In genomic region chr16:53081686-53082407, GRCh38 we compare ENCODE assay signal across 26 cellular contexts. TPM values are rescaled to one million over a fixed set of nuclear protein-coding genes. Genes with fewer than 3 reads are reported as not detected.
DNase-seq lines count a peak whose midpoint lies in the region; ATAC-seq, FAIRE-seq and TF ChIP-seq lines count a peak whose summit lies in the region.
"Had no signal": no experiment of that assay in that cellular context is flagged by ENCODE, and none has a peak within 500 bp of the region (broad histone marks: within the 10 kb centered on the region; RNA-seq: fewer than 3 reads in every experiment).

No MANE protein-coding gene starts in this region.

- H3K36me3 ChIP-seq in H1 (ENCODE audit: control insufficient read depth in 2 of 4, insufficient read depth in 4 of 4, low read length in 3 of 4) (no peaks in the 10 kb centered on the region; a peak in 1 of 8 replicates), trophoblast cell (ENCODE audit: control insufficient read depth in 1 of 2, insufficient read depth in 2 of 2, low read length in 2 of 2) (no peaks in the 10 kb centered on the region), upper lobe of left lung (no peaks in the 10 kb centered on the region)
- H3K36me3 ChIP-seq: cardiac muscle cell had no signal

- FAIRE-seq in H1 (lab: Jason Lieb, UNC) = no peak
- FAIRE-seq: endometrium, G401.6, GM18507, small intestine had no signal

- H3K9ac ChIP-seq in H1 (replicated peaks in 1 of 4; ENCODE audit: extremely low read depth in 1 of 4, low read depth in 3 of 4, low read length in 3 of 4) = no peak overlapping the region
- H3K9ac ChIP-seq in trophoblast cell (ENCODE audit: low read length) = no peak overlapping the region

- 97% methylated on average over 3 of the region's 3 CpGs for WGBS in right cardiac atrium
- 90% methylated on average over 3 of the region's 3 CpGs; no CpG with 5 or more reads in 1 of the 2 experiments for WGBS in H1 (ENCODE audit: extremely low coverage in 1 of 2, insufficient coverage in 1 of 2, insufficient read length in 1 of 2, insufficient replicate concordance in 2 of 2, low coverage in 1 of 2, low lambda C conversion rate in 2 of 2, missing lambda C conversion rate in 1 of 2), 2 experiments
- no CpG with 5 or more reads among the region's 3 CpGs for WGBS in trophoblast cell (ENCODE audit: extremely low coverage, insufficient coverage, insufficient read length)
- WGBS in upper lobe of left lung, 2 donors = 95 to 96% methylated on average over 3 of the region's 3 CpGs

- H3K79me1 ChIP-seq in H1 (ENCODE audit: low read depth, low read length) (peaks cover 5% of the 10 kb centered on the region; the same call in 1 of the 2 replicates), trophoblast cell (ENCODE audit: low read length) (peaks cover 16% of the 10 kb centered on the region)

- 0 out of 2 replicates have a peak overlapping the region, but pooled peaks have one; percentile 25 for H2BK15ac ChIP-seq in H1 (ENCODE audit: low read length)

- H3K4me1 ChIP-seq in right cardiac atrium (ENCODE audit: control insufficient read depth, insufficient read depth, low read length) = peaks cover 16% of the 10 kb centered on the region
- peaks cover 9 to 31% (median 24%) of the 10 kb centered on the region in 4 experiments; a peak in 5 of 7 replicates for H3K4me1 ChIP-seq in H1 (replicated peaks in 1 of 4; ENCODE audit: control insufficient read depth in 3 of 4, insufficient read depth in 4 of 4, low read length in 3 of 4)
- peaks cover 26 to 41% of the 10 kb centered on the region in 2 experiments for H3K4me1 ChIP-seq in trophoblast cell (ENCODE audit: control insufficient read depth in 1 of 2, insufficient read depth in 2 of 2, low read length in 2 of 2)
- peaks cover 40 to 67% (median 63%) of the 10 kb centered on the region in 4 donors for H3K4me1 ChIP-seq in upper lobe of left lung

- H2BK120ac ChIP-seq in H1 (replicated peaks; ENCODE audit: low read depth, low read length) (no peak overlapping the region), trophoblast cell (ENCODE audit: insufficient read depth, low read length, poor library complexity) (peak overlapping the region; percentile 29)

- H3K4ac ChIP-seq in H1 (replicated peaks; ENCODE audit: insufficient read length, low read depth, low read length) (no peak overlapping the region), trophoblast cell (ENCODE audit: low read depth, low read length) (no peak overlapping the region)

- H4K12ac ChIP-seq in trophoblast cell (ENCODE audit: low read depth, low read length) = no peak overlapping the region

- no peaks in the 10 kb centered on the region for H3K23me2 ChIP-seq in H1 (ENCODE audit: low read depth, low read length)

- CTCF ChIA-PET in H1 (lab: Charles Lee; ENCODE audit: partially characterized antibody) (no interaction called here), GM10248 (lab: Yijun Ruan, JAX) (interaction anchor here (1.0 to 1.8 kb wide), 5 partner anchors 9 to 45 kb away, joined by 3 to 7 read pairs (median 3); no protein-coding TSS in a partner anchor)

- H3K23ac ChIP-seq in H1 (ENCODE audit: insufficient read length) (no peak overlapping the region), trophoblast cell (ENCODE audit: low read length) (no peak overlapping the region)

- no peak overlapping the region for H3K56ac ChIP-seq in H1 (replicated peaks; ENCODE audit: insufficient read length, low read depth, low read length)

- H3K4me2 ChIP-seq in H1 (ENCODE audit: insufficient read depth in 1 of 2, low read depth in 2 of 2, low read length in 2 of 2) (no peak overlapping the region), trophoblast cell (ENCODE audit: low read length) (no peak overlapping the region)

- H3K18ac ChIP-seq in H1 (ENCODE audit: extremely low read depth, low read length) = no peak overlapping the region
- no peak overlapping the region for H3K18ac ChIP-seq in trophoblast cell (ENCODE audit: low read length)

- DNase-seq in right cardiac atrium = peak in 1 of 3 donors; percentile 40
- DNase-seq in Right ventricle myocardium inferior (ENCODE audit: missing footprints) = no peak
- DNase-seq in H1 (ENCODE audit: low read depth in 1 of 2, low spot score in 2 of 2) = no peak
- DNase-seq in trophoblast cell = no peak
- no peak for DNase-seq in upper lobe of left lung
- DNase-seq in GM10248 (ENCODE audit: extremely low spot score) = no peak
- DNase-seq in DMS79 treated with DMSO at 0.1 percent for 48 hours (lab: John Stamatoyannopoulos, UW) = no peak
- DNase-seq: ACHN; activated CD4-positive, alpha-beta T cell treated with anti-CD3 and anti-CD28 coated beads for 36 hours; activated CD8-positive, alpha-beta memory T cell treated with anti-CD3 and anti-CD28 coated beads for 24 hours; activated naive CD4-positive, alpha-beta T cell treated with Interleukin-2 at 50 U/mL for 16 hours; activated T-cell treated with anti-CD3 and anti-CD28 coated beads, Interleukin-2, amount 50 U/mL, for 1 hour; amniotic stem cell; dermis blood vessel endothelial cell; NCI-H1436 treated with DMSO at 0.1 percent for 48 hours; NCI-H526 treated with DMSO at 0.1 percent for 48 hours; small intestine; stimulated activated CD4-positive, alpha-beta T cell treated with anti-CD3 and anti-CD28 coated beads, Interleukin-2, amount 100 ng/mL, for 24 hours; T-helper 17 cell had no signal

- no peak for TF ChIP-seq EP300 in H1 (IDR thresholded peaks at IDR 0.05; ENCODE audit: borderline replicate concordance in 1 of 2, low read depth in 2 of 2, low read length in 2 of 2)
- TF ChIP-seq EP300 in upper lobe of left lung (IDR thresholded peaks at IDR 0.05) = no peak

- no peak for TF ChIP-seq CTCF in H1 (IDR thresholded peaks at IDR 0.05; ENCODE audit: control extremely low read depth in 1 of 3, insufficient read depth in 1 of 3, low read depth in 1 of 3, low read length in 3 of 3)
- no peak for TF ChIP-seq CTCF in upper lobe of left lung (IDR thresholded peaks at IDR 0.05)
- TF ChIP-seq CTCF in GM10248 (IDR thresholded peaks at IDR 0.05; ENCODE audit: control extremely low read depth, extremely low read depth, low read depth, missing control alignments) = no peak

- H3K27me3 ChIP-seq in right cardiac atrium (ENCODE audit: control insufficient read depth, insufficient read depth) = no peaks in the 10 kb centered on the region
- no peaks in the 10 kb centered on the region for H3K27me3 ChIP-seq in H1 (replicated peaks in 1 of 4; ENCODE audit: control insufficient read depth in 3 of 4, extremely low read depth in 1 of 4, insufficient read depth in 3 of 4, low read length in 3 of 4)
- H3K27me3 ChIP-seq in trophoblast cell (ENCODE audit: insufficient read depth, low read length) = no peaks in the 10 kb centered on the region
- H3K27me3 ChIP-seq in upper lobe of left lung = no peaks in the 10 kb centered on the region
- H3K27me3 ChIP-seq: cardiac muscle cell had no signal

- no peak overlapping the region for H4K5ac ChIP-seq in H1 (ENCODE audit: insufficient read length, low read depth, low read length)

- H2AK5ac ChIP-seq in H1 (ENCODE audit: low read depth, low read length) (no peak overlapping the region), trophoblast cell (ENCODE audit: low read length) (no peak overlapping the region)

- H4K8ac ChIP-seq in H1 (ENCODE audit: extremely low read depth, insufficient read depth, low read length) (no peak overlapping the region), trophoblast cell (ENCODE audit: low read depth, low read length) (no peak overlapping the region)

- H3K27ac ChIP-seq in right cardiac atrium (ENCODE audit: low read length) (peak overlapping the region; percentile 79), H1 (ENCODE audit: low read depth, low read length) (no peak overlapping the region), trophoblast cell (ENCODE audit: low read depth, low read length) (peak overlapping the region; percentile 87), upper lobe of left lung (peak overlapping the region in 3 of 4 donors; percentile 26 to 78 (median 67))
- H3K27ac ChIP-seq: cardiac muscle cell had no signal

- TF ChIP-seq POLR2A in H1 (IDR thresholded peaks at IDR 0.05; ENCODE audit: control extremely low read depth in 1 of 2, low read depth in 2 of 2, low read length in 2 of 2) = no peak
- TF ChIP-seq POLR2A in upper lobe of left lung (IDR thresholded peaks at IDR 0.05) = no peak

- no peak overlapping the region for H4K91ac ChIP-seq in H1 (replicated peaks; ENCODE audit: insufficient read length, low read length)
- no peak overlapping the region for H4K91ac ChIP-seq in trophoblast cell (ENCODE audit: low read depth, low read length)

- TF ChIP-seq RAD21 in H1 (IDR thresholded peaks at IDR 0.05 in 1 of 2, conservative IDR thresholded peaks at IDR 0.05 in 1 of 2; ENCODE audit: low read depth in 2 of 2, low read length in 2 of 2) = no peak

- ATAC-seq in right cardiac atrium (no peak), Right ventricle myocardium inferior (no peak), upper lobe of left lung (ENCODE audit: low FRiP score in 2 of 2) (no peak)
- no peak for ATAC-seq in activated CD4-positive, CD25-positive, alpha-beta regulatory T cell treated with anti-CD3 and anti-CD28 coated beads, Interleukin-2, amount 50 U/mL, for 24 hours
- ATAC-seq: activated CD4-positive, alpha-beta T cell treated with anti-CD3 and anti-CD28 coated beads for 36 hours; Panc1; T-helper 17 cell had no signal

- H2BK5ac ChIP-seq in H1 (ENCODE audit: low read depth, low read length) (no peak overlapping the region), trophoblast cell (ENCODE audit: low read depth, low read length, poor library complexity) (peak overlapping the region; percentile 62)

- H2AFZ ChIP-seq in H1 (ENCODE audit: low read length) (no peak overlapping the region), trophoblast cell (ENCODE audit: insufficient read depth, low read length, poor library complexity) (no peak overlapping the region)

- intact Hi-C loops in right cardiac atrium (cut with DNase I) (no loop called here), Right ventricle myocardium inferior (cut with DNase I) (no loop called here)

- no peak overlapping the region for H2BK12ac ChIP-seq in H1 (ENCODE audit: low read depth, low read length)
- no peak overlapping the region for H2BK12ac ChIP-seq in trophoblast cell (ENCODE audit: low read length)

- H4K20me1 ChIP-seq in H1 (replicated peaks in 1 of 2; ENCODE audit: control insufficient read depth in 1 of 2, insufficient read depth in 2 of 2, low read length in 2 of 2) = no peaks in the 10 kb centered on the region

- no peak overlapping the region for H2BK20ac ChIP-seq in H1 (ENCODE audit: low read length)

- H3K9me3 ChIP-seq in right cardiac atrium (ENCODE audit: control insufficient read depth, low read length) = no peaks in the 10 kb centered on the region
- H3K9me3 ChIP-seq in H1 (ENCODE audit: insufficient read depth in 2 of 2, low read depth in 1 of 2, low read length in 1 of 2) = no peaks in the 10 kb centered on the region
- no peaks in the 10 kb centered on the region for H3K9me3 ChIP-seq in trophoblast cell (ENCODE audit: insufficient read depth, low read depth, low read length)
- no peaks in the 10 kb centered on the region for H3K9me3 ChIP-seq in upper lobe of left lung

- H3K79me2 ChIP-seq in H1 (ENCODE audit: control insufficient read depth in 1 of 2, insufficient read depth in 2 of 2, low read length in 2 of 2) (peaks cover 0 to 19% of the 10 kb centered on the region in 2 experiments; a peak in 2 of 4 replicates), trophoblast cell (ENCODE audit: control insufficient read depth, insufficient read depth, low read length, poor library complexity) (no peaks in the 10 kb centered on the region)

- no peak overlapping the region for H3K14ac ChIP-seq in H1 (ENCODE audit: insufficient read length)
- H3K14ac ChIP-seq in trophoblast cell (ENCODE audit: low read length) = no peak overlapping the region

- POLR2A ChIA-PET in H1 (lab: Charles Lee; ENCODE audit: partially characterized antibody) (interaction anchor here (0.9 to 2.1 kb wide), 3 partner anchors 10 to 38 kb away, joined by 3 to 6 read pairs (median 3); no protein-coding TSS in a partner anchor), GM10248 (lab: Yijun Ruan, JAX) (no interaction called here)

- H3K4me3 ChIP-seq in right cardiac atrium (ENCODE audit: low read length) (no peak overlapping the region), H1 (ENCODE audit: extremely low read depth in 1 of 4, insufficient read depth in 2 of 4, low read depth in 3 of 4, low read length in 4 of 4) (no peak overlapping the region), trophoblast cell (ENCODE audit: low read depth, low read length) (no peak overlapping the region), upper lobe of left lung (no peak overlapping the region)
- H3K4me3 ChIP-seq: cardiac muscle cell had no signal

RNA-seq across cellular contexts. Expression of gene CHD9, which starts 27.1 kb away (rescaled TPM):
- 10 to 100 TPM; 49.4 to 73.5 (median 57.4) TPM for total RNA-seq in right cardiac atrium
- 7.3 TPM for polyA plus RNA-seq in right cardiac atrium
- total RNA-seq in Right ventricle myocardium inferior = 37.6 TPM
- total RNA-seq in H1 (2021; fragmentation: NEBNext Ultra II Directional; extraction: Animal tissue kit (Norgen Biotek cat#: 25700)) = 27.5 and 32.4 TPM in 2 replicates
- 5.9 and 9.9 TPM in 2 replicates for polyA plus RNA-seq in H1 (2011; rRNA removed)
- 12.8 TPM for polyA plus RNA-seq in H1 (2011; cell fraction: cytosol; rRNA removed)
- 8.5 TPM for polyA plus RNA-seq in H1 (2011; cell fraction: nucleus; rRNA removed)
- polyA plus RNA-seq in H1 (2012, experiment 1 of 2) = 12.2 to 24.6 TPM (median 15.0 TPM) in 4 replicates
- 1.4 TPM for polyA plus RNA-seq in H1 (2012, experiment 2 of 2)
- polyA plus RNA-seq in H1 (2013, experiment 1 of 2) = 28.1 TPM
- 26.4 TPM for polyA plus RNA-seq in H1 (2013, experiment 2 of 2)
- 73.8 and 104 TPM in 2 replicates for polyA minus RNA-seq in H1 (2011; rRNA and poly(A)+ RNA removed)
- polyA minus RNA-seq in H1 (2011; cell fraction: cytosol; rRNA and poly(A)+ RNA removed) = 29.0 TPM
- polyA minus RNA-seq in H1 (2011; cell fraction: nucleus; rRNA and poly(A)+ RNA removed) = 131 TPM
- 16.0 and 18.3 TPM in 2 replicates for polyA plus RNA-seq in trophoblast cell (2013)
- 10 to 100 TPM; 55.6 to 98.8 (median 68.3) TPM for total RNA-seq in upper lobe of left lung

RNA-seq across cellular contexts. Expression of gene CHD9NB, which starts 29.1 kb away (rescaled TPM):
- total RNA-seq in right cardiac atrium (under 1 TPM; 0.50 to 0.94 (median 0.77) TPM), Right ventricle myocardium inferior (1.4 TPM), upper lobe of left lung (10 to 100 TPM in 4 of 6 donors, 1 to 10 TPM in 2; 1.0 to 55.0 (median 12.4) TPM)
- polyA plus RNA-seq in right cardiac atrium (0.77 TPM), H1 (2011; rRNA removed) (5.3 and 5.9 TPM in 2 replicates)
- total RNA-seq in H1 (2021; fragmentation: NEBNext Ultra II Directional; extraction: Animal tissue kit (Norgen Biotek cat#: 25700)) = 3.8 and 4.5 TPM in 2 replicates
- 10.1 TPM for polyA plus RNA-seq in H1 (2011; cell fraction: cytosol; rRNA removed)
- 8.1 TPM for polyA plus RNA-seq in H1 (2011; cell fraction: nucleus; rRNA removed)
- polyA plus RNA-seq in H1 (2012, experiment 1 of 2) = 6.7 to 11.2 TPM (median 9.3 TPM) in 4 replicates
- 6.5 TPM for polyA plus RNA-seq in H1 (2012, experiment 2 of 2)
- 3.1 TPM for polyA plus RNA-seq in H1 (2013, experiment 1 of 2)
- polyA plus RNA-seq in H1 (2013, experiment 2 of 2) = 2.5 TPM
- polyA minus RNA-seq in H1 (2011; rRNA and poly(A)+ RNA removed) = 9.4 and 12.5 TPM in 2 replicates
- 5.3 TPM for polyA minus RNA-seq in H1 (2011; cell fraction: cytosol; rRNA and poly(A)+ RNA removed)
- 29.4 TPM for polyA minus RNA-seq in H1 (2011; cell fraction: nucleus; rRNA and poly(A)+ RNA removed)
- polyA plus RNA-seq in trophoblast cell (2013) = 0.68 and 0.71 TPM in 2 replicates
- total RNA-seq: mononuclear cell had no signal
- polyA plus RNA-seq: cardiac muscle cell had no signal
